In genomic region chr15:35994861-35995260, GRCh38 we compare ENCODE assay signal across 26 cellular contexts.
"Had no signal": no experiment of that assay in that cellular context is flagged by ENCODE, and none has a peak within 500 bp of the region (broad histone marks: within the 10 kb centered on the region; RNA-seq: fewer than 3 reads in every experiment).

No MANE protein-coding gene starts in this region.

- DNase-seq: activated CD4-positive, alpha-beta memory T cell treated with anti-CD3 and anti-CD28 coated beads for 36 hours; activated CD4-positive, alpha-beta T cell treated with anti-CD3 and anti-CD28 coated beads for 36 hours; activated CD4-positive, alpha-beta T cell treated with anti-CD3 and anti-CD28 coated beads, Interleukin-2, amount 10 ng/mL, durations not matched to agents 24 days and 14 days; activated CD4-positive, CD25-positive, alpha-beta regulatory T cell; activated CD4-positive, CD25-positive, alpha-beta regulatory T cell treated with anti-CD3 and anti-CD28 coated beads, Interleukin-2, amount 50 U/mL, for 72 hours; activated CD8-positive, alpha-beta memory T cell treated with anti-CD3 and anti-CD28 coated beads, Interleukin-2, amount 10 ng/mL, durations not matched to agents 7 days and 5 days; activated CD8-positive, alpha-beta memory T cell treated with anti-CD3 and anti-CD28 coated beads, Interleukin-2, amount 50 U/mL, for 4 hours; activated CD8-positive, alpha-beta T cell treated with anti-CD3 and anti-CD28 coated beads, Interleukin-2, amount 10 ng/mL, durations not matched to agents 7 days and 5 days; activated gamma-delta T cell; activated naive CD4-positive, alpha-beta T cell; activated naive CD4-positive, alpha-beta T cell treated with anti-CD3 and anti-CD28 coated beads, Interleukin-2, amount 10 ng/mL, durations not matched to agents 7 days and 5 days; activated naive CD8-positive, alpha-beta T cell treated with anti-CD3 and anti-CD28 coated beads, Interleukin-2, amount 10 ng/mL, durations not matched to agents 7 days and 5 days; activated T-cell treated with anti-CD3 and anti-CD28 coated beads, Interleukin-2, amount 50 U/mL, for 24 hours; activated T-cell treated with anti-CD3 and anti-CD28 coated beads, Interleukin-2, amount 50 U/mL, for 72 hours; central memory CD4-positive, alpha-beta T cell; cortex of kidney; effector CD8-positive, alpha-beta T cell; head of caudate nucleus; hippocampal formation; T-helper 2 cell had no signal

- H3K36me3 Mint-ChIP-seq: activated CD4-positive, alpha-beta memory T cell treated with anti-CD3 and anti-CD28 coated beads for 36 hours; activated CD8-positive, alpha-beta memory T cell treated with anti-CD3 and anti-CD28 coated beads, Interleukin-2, amount 10 ng/mL, durations not matched to agents 7 days and 5 days; activated naive CD4-positive, alpha-beta T cell treated with anti-CD3 and anti-CD28 coated beads, Interleukin-2, amount 10 ng/mL, durations not matched to agents 7 days and 5 days; activated naive CD4-positive, alpha-beta T cell treated with anti-CD3 and anti-CD28 coated beads, Interleukin-2, amount 50 U/mL, for 72 hours; activated naive CD8-positive, alpha-beta T cell treated with anti-CD3 and anti-CD28 coated beads, Interleukin-2, amount 10 ng/mL, durations not matched to agents 7 days and 5 days; brain had no signal

- H3K4me3 Mint-ChIP-seq: activated CD4-positive, alpha-beta memory T cell treated with anti-CD3 and anti-CD28 coated beads for 36 hours; activated CD4-positive, alpha-beta T cell treated with anti-CD3 and anti-CD28 coated beads for 36 hours; activated CD4-positive, alpha-beta T cell treated with anti-CD3 and anti-CD28 coated beads, Interleukin-2, amount 10 ng/mL, durations not matched to agents 24 days and 14 days; activated CD8-positive, alpha-beta memory T cell treated with anti-CD3 and anti-CD28 coated beads, Interleukin-2, amount 10 ng/mL, durations not matched to agents 7 days and 5 days; activated CD8-positive, alpha-beta T cell treated with anti-CD3 and anti-CD28 coated beads, Interleukin-2, amount 10 ng/mL, durations not matched to agents 7 days and 5 days; activated naive CD4-positive, alpha-beta T cell treated with anti-CD3 and anti-CD28 coated beads, Interleukin-2, amount 10 ng/mL, durations not matched to agents 7 days and 5 days; activated naive CD8-positive, alpha-beta T cell treated with anti-CD3 and anti-CD28 coated beads, Interleukin-2, amount 10 ng/mL, durations not matched to agents 7 days and 5 days; activated T-cell treated with anti-CD3 and anti-CD28 coated beads, Interleukin-2, amount 50 U/mL, for 24 hours; activated T-cell treated with anti-CD3 and anti-CD28 coated beads, Interleukin-2, amount 50 U/mL, for 72 hours; brain had no signal

- H3K9me3 ChIP-seq: ascending aorta, breast epithelium had no signal

- H3K27me3 ChIP-seq: ascending aorta, breast epithelium, cardiac muscle cell had no signal

- H3K27ac Mint-ChIP-seq: activated CD4-positive, alpha-beta memory T cell treated with anti-CD3 and anti-CD28 coated beads for 36 hours; activated CD4-positive, alpha-beta T cell treated with anti-CD3 and anti-CD28 coated beads for 36 hours; activated CD4-positive, alpha-beta T cell treated with anti-CD3 and anti-CD28 coated beads, Interleukin-2, amount 10 ng/mL, durations not matched to agents 24 days and 14 days; activated CD8-positive, alpha-beta memory T cell treated with anti-CD3 and anti-CD28 coated beads, Interleukin-2, amount 10 ng/mL, durations not matched to agents 7 days and 5 days; activated CD8-positive, alpha-beta T cell treated with anti-CD3 and anti-CD28 coated beads, Interleukin-2, amount 10 ng/mL, durations not matched to agents 7 days and 5 days; activated naive CD4-positive, alpha-beta T cell treated with anti-CD3 and anti-CD28 coated beads, Interleukin-2, amount 10 ng/mL, durations not matched to agents 7 days and 5 days; activated naive CD4-positive, alpha-beta T cell treated with anti-CD3 and anti-CD28 coated beads, Interleukin-2, amount 50 U/mL, for 72 hours; activated naive CD8-positive, alpha-beta T cell treated with anti-CD3 and anti-CD28 coated beads, Interleukin-2, amount 10 ng/mL, durations not matched to agents 7 days and 5 days; activated T-cell treated with anti-CD3 and anti-CD28 coated beads, Interleukin-2, amount 50 U/mL, for 24 hours; activated T-cell treated with anti-CD3 and anti-CD28 coated beads, Interleukin-2, amount 50 U/mL, for 72 hours had no signal

- H3K36me3 ChIP-seq: ascending aorta, breast epithelium, cardiac muscle cell had no signal

- H3K9me3 Mint-ChIP-seq: activated CD4-positive, alpha-beta memory T cell treated with anti-CD3 and anti-CD28 coated beads for 36 hours; activated CD4-positive, alpha-beta T cell treated with anti-CD3 and anti-CD28 coated beads, Interleukin-2, amount 10 ng/mL, durations not matched to agents 24 days and 14 days; activated T-cell treated with anti-CD3 and anti-CD28 coated beads, Interleukin-2, amount 50 U/mL, for 24 hours had no signal

- H3K4me1 ChIP-seq: ascending aorta, breast epithelium had no signal

- H3K4me3 ChIP-seq: ascending aorta, breast epithelium, cardiac muscle cell had no signal

- H3K27ac ChIP-seq: ascending aorta, breast epithelium, cardiac muscle cell had no signal

- H3K4me1 Mint-ChIP-seq: activated CD4-positive, alpha-beta T cell treated with anti-CD3 and anti-CD28 coated beads for 36 hours; activated CD4-positive, alpha-beta T cell treated with anti-CD3 and anti-CD28 coated beads, Interleukin-2, amount 10 ng/mL, durations not matched to agents 24 days and 14 days; activated CD8-positive, alpha-beta memory T cell treated with anti-CD3 and anti-CD28 coated beads, Interleukin-2, amount 10 ng/mL, durations not matched to agents 7 days and 5 days; activated naive CD4-positive, alpha-beta T cell treated with anti-CD3 and anti-CD28 coated beads, Interleukin-2, amount 10 ng/mL, durations not matched to agents 7 days and 5 days; activated naive CD8-positive, alpha-beta T cell treated with anti-CD3 and anti-CD28 coated beads, Interleukin-2, amount 10 ng/mL, durations not matched to agents 7 days and 5 days had no signal

- H3K27me3 Mint-ChIP-seq: activated CD4-positive, alpha-beta memory T cell treated with anti-CD3 and anti-CD28 coated beads for 36 hours; activated CD4-positive, alpha-beta T cell treated with anti-CD3 and anti-CD28 coated beads for 36 hours; activated CD4-positive, alpha-beta T cell treated with anti-CD3 and anti-CD28 coated beads, Interleukin-2, amount 10 ng/mL, durations not matched to agents 24 days and 14 days; activated CD8-positive, alpha-beta memory T cell treated with anti-CD3 and anti-CD28 coated beads, Interleukin-2, amount 10 ng/mL, durations not matched to agents 7 days and 5 days; activated naive CD4-positive, alpha-beta T cell treated with anti-CD3 and anti-CD28 coated beads, Interleukin-2, amount 10 ng/mL, durations not matched to agents 7 days and 5 days; activated naive CD8-positive, alpha-beta T cell treated with anti-CD3 and anti-CD28 coated beads, Interleukin-2, amount 10 ng/mL, durations not matched to agents 7 days and 5 days; activated T-cell treated with anti-CD3 and anti-CD28 coated beads, Interleukin-2, amount 50 U/mL, for 24 hours had no signal

- ATAC-seq: activated CD4-positive, alpha-beta T cell treated with anti-CD3 and anti-CD28 coated beads for 36 hours; activated CD8-positive, alpha-beta memory T cell treated with anti-CD3 and anti-CD28 coated beads, Interleukin-2, amount 10 ng/mL, durations not matched to agents 7 days and 5 days; activated CD8-positive, alpha-beta T cell treated with anti-CD3 and anti-CD28 coated beads, Interleukin-2, amount 10 ng/mL, durations not matched to agents 7 days and 5 days; activated naive CD4-positive, alpha-beta T cell treated with anti-CD3 and anti-CD28 coated beads, Interleukin-2, amount 50 U/mL, for 72 hours; activated T-cell treated with anti-CD3 and anti-CD28 coated beads, Interleukin-2, amount 50 U/mL, for 72 hours; esophagus mucosa had no signal
